ENCODE assay signal across 13 cellular contexts in the genomic region with DNA sequence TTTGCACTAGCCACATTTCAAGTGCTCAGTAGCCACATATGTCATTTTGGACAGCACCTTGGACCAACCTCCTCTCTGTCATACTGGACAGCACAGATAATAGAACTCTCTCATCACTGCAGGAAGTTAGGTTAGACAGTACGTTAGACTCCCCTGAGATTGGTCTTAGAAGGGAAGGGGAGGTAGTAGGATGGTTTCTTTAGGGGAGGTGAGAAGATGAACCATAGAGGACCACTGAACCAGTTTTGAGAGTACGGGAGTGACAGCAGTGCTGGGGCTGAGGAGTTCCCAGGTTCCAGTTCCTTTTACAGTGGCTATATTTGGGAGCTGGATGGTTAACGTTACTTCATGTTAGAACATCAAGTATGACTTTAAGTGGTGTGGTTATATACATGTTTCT. TPM values are rescaled to one million over a fixed set of nuclear protein-coding genes. Genes with fewer than 3 reads are reported as not detected.
A peak's percentile ranks its signal among the peaks of the same experiment; 100 is the strongest.
DNase-seq lines count a peak whose midpoint lies in the region; ATAC-seq, FAIRE-seq and TF ChIP-seq lines count a peak whose summit lies in the region.
"Had no signal": no experiment of that assay in that cellular context is flagged by ENCODE, and none has a peak within 500 bp of the region (broad histone marks: within the 10 kb centered on the region; RNA-seq: fewer than 3 reads in every experiment).

No MANE protein-coding gene starts in this region.

- peaks cover 1% of the 10 kb centered on the region for H3K36me3 Mint-ChIP-seq in activated CD4-positive, alpha-beta T cell treated with anti-CD3 and anti-CD28 coated beads, Interleukin-2, amount 10 ng/mL, durations not matched to agents 24 days and 14 days (ENCODE audit: low read depth)

- H3K27me3 ChIP-seq in BLaER1 treated with 17β-estradiol and CSF1 and Interleukin-3, amounts not matched to agents 10 nM and 100 nM, result no peaks in the 10 kb centered on the region
- H3K27me3 ChIP-seq in testis (no peaks in the 10 kb centered on the region), mammary epithelial cell (ENCODE audit: insufficient read depth, low read length) (no peaks in the 10 kb centered on the region)

- TF ChIP-seq CTCF in testis (IDR thresholded peaks at IDR 0.05) (no peak), mammary epithelial cell (conservative IDR thresholded peaks at IDR 0.05 in 1 of 2, IDR thresholded peaks at IDR 0.05 in 1 of 2; ENCODE audit: extremely low read depth in 1 of 2, insufficient read depth in 1 of 2, low read depth in 1 of 2, low read length in 2 of 2) (no peak)

- dilution Hi-C loops in mammary epithelial cell (cut with HindIII; ENCODE audit: low sequenced_read_pairs), result loop anchor here (5.0 kb wide), 1 partner anchor 42 kb away; no protein-coding TSS in a partner anchor

- FAIRE-seq in GM19239 (lab: Jason Lieb, UNC), result peak; percentile 73

- CTCF ChIA-PET in mammary epithelial cell (lab: Charles Lee; ENCODE audit: low non-redundant PET), result no interaction called here

- no peak overlapping the region for H3K4me3 Mint-ChIP-seq in activated CD4-positive, alpha-beta T cell treated with anti-CD3 and anti-CD28 coated beads, Interleukin-2, amount 10 ng/mL, durations not matched to agents 24 days and 14 days
- H3K4me3 Mint-ChIP-seq: T-helper 1 cell treated with Interleukin-12 subunit alpha and Interleukin-12 subunit beta and Interleukin-4 antibody, amounts not matched to agents 30 μg/mL and 1 μg/mL, for 36 hours had no signal

- no peaks in the 10 kb centered on the region for H3K9me3 Mint-ChIP-seq in activated CD4-positive, alpha-beta T cell treated with anti-CD3 and anti-CD28 coated beads, Interleukin-2, amount 10 ng/mL, durations not matched to agents 24 days and 14 days
- H3K9me3 Mint-ChIP-seq: T-helper 1 cell treated with Interleukin-12 subunit alpha and Interleukin-12 subunit beta and Interleukin-4 antibody, amounts not matched to agents 30 μg/mL and 1 μg/mL, for 36 hours had no signal

- H3K79me2 ChIP-seq in mammary epithelial cell (ENCODE audit: insufficient read depth, low read length), result peaks cover 98% of the 10 kb centered on the region

- peaks cover 46% of the 10 kb centered on the region for H3K4me1 Mint-ChIP-seq in activated CD4-positive, alpha-beta T cell treated with anti-CD3 and anti-CD28 coated beads, Interleukin-2, amount 10 ng/mL, durations not matched to agents 24 days and 14 days

- no peak overlapping the region for H3K9ac ChIP-seq in BLaER1 treated with 17β-estradiol and CSF1 and Interleukin-3, amounts not matched to agents 10 nM and 100 nM
- no peak overlapping the region for H3K9ac ChIP-seq in mammary epithelial cell (ENCODE audit: insufficient read depth, low read length)

- H3K27ac Mint-ChIP-seq in activated CD4-positive, alpha-beta T cell treated with anti-CD3 and anti-CD28 coated beads, Interleukin-2, amount 10 ng/mL, durations not matched to agents 24 days and 14 days, result no peak overlapping the region
- H3K27ac Mint-ChIP-seq: T-helper 1 cell treated with Interleukin-12 subunit alpha and Interleukin-12 subunit beta and Interleukin-4 antibody, amounts not matched to agents 30 μg/mL and 1 μg/mL, for 36 hours had no signal

- BruUV-seq in mammary epithelial cell (replicated peaks; lab: Mats Ljungman, UMichigan), result no TSS peak

- intact Hi-C loops in testis (cut with DNase I; ENCODE audit: low total_unique reads) (no loop called here), mammary epithelial cell (cut with micrococcal nuclease) (no loop called here)
- intact Hi-C loops in activated CD4-positive, alpha-beta T cell treated with anti-CD3 and anti-CD28 coated beads, Interleukin-2, amount 10 ng/mL, durations not matched to agents 24 days and 14 days (cut with micrococcal nuclease), result no loop called here

- peaks cover 24 to 99% (median 51%) of the 10 kb centered on the region in 11 experiments; a peak in 19 of 22 replicates for H4K20me1 ChIP-seq in BLaER1 treated with 17β-estradiol and CSF1 and Interleukin-3, amounts not matched to agents 10 nM and 100 nM
- peaks cover 6% of the 10 kb centered on the region for H4K20me1 ChIP-seq in mammary epithelial cell (ENCODE audit: insufficient read depth, low read length)

- no peak overlapping the region for H3K4me3 ChIP-seq in BLaER1 treated with 17β-estradiol and CSF1 and Interleukin-3, amounts not matched to agents 10 nM and 100 nM
- H3K4me3 ChIP-seq in testis (no peak overlapping the region), mammary epithelial cell (replicated peaks in 1 of 3; ENCODE audit: insufficient read depth in 1 of 3, low read depth in 2 of 3, low read length in 3 of 3) (no peak overlapping the region)

- TF ChIP-seq POLR2A in testis (IDR thresholded peaks at IDR 0.05), result no peak

- peak; percentile 48 for ATAC-seq in HG02938 (IDR thresholded peaks at IDR 0.05; ENCODE audit: unreplicated experiment)
- ATAC-seq in SK-N-SH treated with all-trans-retinoic acid at 6 μM for 48 hours, result peak; percentile 53
- ATAC-seq: HCT116 had no signal

- in situ Hi-C loops in mammary epithelial cell (cut with MboI; ENCODE audit: low sequenced_read_pairs in 2 of 2), result no loop called here

- WGBS in testis, 2 donors, result 59 to 64% methylated on average over 3 of the region's 3 CpGs
- WGBS in mammary epithelial cell (ENCODE audit: low coverage, missing lambda C conversion rate), result 79% methylated on average over 3 of the region's 3 CpGs

- no peaks in the 10 kb centered on the region for H3K27me3 Mint-ChIP-seq in activated CD4-positive, alpha-beta T cell treated with anti-CD3 and anti-CD28 coated beads, Interleukin-2, amount 10 ng/mL, durations not matched to agents 24 days and 14 days

- H2AFZ ChIP-seq in mammary epithelial cell (ENCODE audit: low read depth, low read length), result no peak overlapping the region

- no peak for DNase-seq in GM19239 (ENCODE audit: insufficient read length, low spot score)
- DNase-seq in pons (ENCODE audit: low spot score), result no peak
- DNase-seq in testis, result no peak
- no peak for DNase-seq in mammary epithelial cell
- DNase-seq in activated CD4-positive, alpha-beta T cell treated with anti-CD3 and anti-CD28 coated beads, Interleukin-2, amount 10 ng/mL, durations not matched to agents 24 days and 14 days, result no peak
- DNase-seq: central memory CD4-positive, alpha-beta T cell; KG1; NCI-H524 had no signal

- H3K4me2 ChIP-seq in BLaER1 treated with 17β-estradiol and CSF1 and Interleukin-3, amounts not matched to agents 10 nM and 100 nM, result peak overlapping the region; percentile 27 to 60 (median 40)
- no peak overlapping the region for H3K4me2 ChIP-seq in mammary epithelial cell (ENCODE audit: insufficient read depth, low read depth, low read length)

- H3K9me3 ChIP-seq in BLaER1 treated with 17β-estradiol and CSF1 and Interleukin-3, amounts not matched to agents 10 nM and 100 nM (replicated peaks in 1 of 11), result no peaks in the 10 kb centered on the region
- H3K9me3 ChIP-seq in testis, result no peaks in the 10 kb centered on the region
- H3K9me3 ChIP-seq in mammary epithelial cell (replicated peaks; ENCODE audit: insufficient read depth, low read length), result no peaks in the 10 kb centered on the region

- no peak overlapping the region for H3K27ac ChIP-seq in BLaER1 treated with 17β-estradiol and CSF1 and Interleukin-3, amounts not matched to agents 10 nM and 100 nM
- H3K27ac ChIP-seq in testis, result no peak overlapping the region
- no peak overlapping the region for H3K27ac ChIP-seq in mammary epithelial cell (ENCODE audit: insufficient read depth, low read depth, low read length)

- H3K4me1 ChIP-seq in BLaER1 treated with 17β-estradiol and CSF1 and Interleukin-3, amounts not matched to agents 10 nM and 100 nM, result peaks cover 25 to 58% (median 33%) of the 10 kb centered on the region in 10 experiments
- H3K4me1 ChIP-seq in testis (no peaks in the 10 kb centered on the region), mammary epithelial cell (ENCODE audit: insufficient read depth, low read length) (peaks cover 30% of the 10 kb centered on the region)

- peaks cover 0 to 10% (median 0%) of the 10 kb centered on the region in 11 experiments; a peak in 3 of 22 replicates for H3K36me3 ChIP-seq in BLaER1 treated with 17β-estradiol and CSF1 and Interleukin-3, amounts not matched to agents 10 nM and 100 nM
- H3K36me3 ChIP-seq in testis (ENCODE audit: low read depth, missing control alignments) (no peaks in the 10 kb centered on the region), mammary epithelial cell (ENCODE audit: insufficient read depth, low read length) (no peaks in the 10 kb centered on the region)

TF ChIP-seq in SK-N-SH treated with all-trans-retinoic acid at 6 μM for 48 hours, 23 proteins besides CTCF, POLR2A, EP300 and RAD21 (continues in another document):
- TF ChIP-seq ZNF565 (CRISPR knock-in tag; conservative IDR thresholded peaks at IDR 0.05; ENCODE audit: low read depth) (no peak), PPARA (CRISPR knock-in tag; IDR thresholded peaks at IDR 0.05; ENCODE audit: borderline replicate concordance) (no peak)

RNA-seq across cellular contexts. Expression of a gene that starts 7.8 kb away (rescaled TPM):
- total RNA-seq in testis, result 100 to 1,000 TPM in 1 of 2 donors, 10 to 100 TPM in 1; 80.2 to 173 TPM
- 43.4 TPM for polyA plus RNA-seq in testis (ENCODE audit: insufficient read depth, low read depth, low replicate concordance)
- total RNA-seq in mammary epithelial cell, result 10 to 100 TPM; 45.8 to 49.0 TPM
- polyA plus RNA-seq in mammary epithelial cell, result 19.1 TPM
- polyA minus RNA-seq in mammary epithelial cell, result 123 TPM
- 54.7 and 56.4 TPM in 2 replicates for total RNA-seq in activated CD4-positive, alpha-beta T cell treated with anti-CD3 and anti-CD28 coated beads, Interleukin-2, amount 10 ng/mL, durations not matched to agents 24 days and 14 days

RNA-seq across cellular contexts. Expression of a gene that starts 49.2 kb away (rescaled TPM):
- total RNA-seq in testis (10 to 100 TPM; 79.5 to 83.6 TPM), mammary epithelial cell (10 to 100 TPM; 49.0 to 59.6 TPM)
- polyA plus RNA-seq in testis (ENCODE audit: insufficient read depth, low read depth, low replicate concordance) (80.5 TPM), mammary epithelial cell (21.9 TPM)
- 24.3 TPM for polyA minus RNA-seq in mammary epithelial cell
- 53.2 and 56.8 TPM in 2 replicates for total RNA-seq in activated CD4-positive, alpha-beta T cell treated with anti-CD3 and anti-CD28 coated beads, Interleukin-2, amount 10 ng/mL, durations not matched to agents 24 days and 14 days
